Comparison of ENCODE assay signal across 16 cellular contexts in genomic region chr3:38731522-38731921, GRCh38.
"Had no signal": no experiment of that assay in that cellular context is flagged by ENCODE, and none has a peak within 500 bp of the region (broad histone marks: within the 10 kb centered on the region; RNA-seq: fewer than 3 reads in every experiment).

No MANE protein-coding gene starts in this region.

- DNase-seq: effector CD4-positive, alpha-beta T cell; endodermal cell; naive thymus-derived CD4-positive, alpha-beta T cell; nephron progenitor cell; spleen; stimulated activated CD4-positive, alpha-beta T cell treated with anti-CD3 and anti-CD28 coated beads, Interleukin-15, amount 100 ng/mL, for 24 hours; stimulated activated CD4-positive, alpha-beta T cell treated with anti-CD3 and anti-CD28 coated beads, Interleukin-1b, Interleukin-23, amount 100 ng/mL, for 48 hours; stimulated activated CD4-positive, alpha-beta T cell treated with anti-CD3 and anti-CD28 coated beads, Interleukin-4, amount 100 ng/mL, for 24 hours; tibial artery; upper lobe of left lung; uterus had no signal

- H3K4me3 ChIP-seq: coronary artery, prostate gland, spleen, tibial artery, upper lobe of left lung, uterus had no signal

- H3K27ac ChIP-seq: coronary artery, parathyroid adenoma, prostate gland, spleen, tibial artery, upper lobe of left lung, uterus had no signal

- H3K36me3 ChIP-seq: prostate gland, spleen, tibial artery, upper lobe of left lung, uterus had no signal

- H3K4me1 ChIP-seq: parathyroid adenoma, prostate gland, spleen, tibial artery, upper lobe of left lung, uterus had no signal

- H3K9me3 ChIP-seq: prostate gland, spleen, tibial artery, upper lobe of left lung, uterus had no signal

- ATAC-seq: naive thymus-derived CD4-positive, alpha-beta T cell; sciatic nerve; stimulated activated memory B cell treated with anti-CD40 and anti-IgM and Interleukin-4, amounts not matched to agents 10 μg/mL and 1 μg/mL and 100 μg/mL, for 72 hours had no signal

- H3K27me3 ChIP-seq: tibial artery, upper lobe of left lung, uterus had no signal
